Comparison of ENCODE assay signal across 8 cellular contexts in genomic region chrX:46574337-46574940, GRCh38. TPM values are rescaled to one million over a fixed set of nuclear protein-coding genes. Genes with fewer than 3 reads are reported as not detected.
DNase-seq lines count a peak whose midpoint lies in the region; ATAC-seq, FAIRE-seq and TF ChIP-seq lines count a peak whose summit lies in the region.

No MANE protein-coding gene starts in this region.

- peaks cover 29% of the 10 kb centered on the region for H3K4me1 ChIP-seq in DND-41 (ENCODE audit: insufficient read depth, low read length)
- peaks cover 8 to 40% of the 10 kb centered on the region in 2 experiments; a peak in 3 of 4 replicates for H3K4me1 ChIP-seq in HCT116 (ENCODE audit: control insufficient read depth in 1 of 2, insufficient read depth in 2 of 2, low read length in 2 of 2)
- H3K4me1 ChIP-seq in Peyer's patch: peaks cover 0 to 8% (median 0%) of the 10 kb centered on the region in 4 donors
- peaks cover 18% of the 10 kb centered on the region for H3K4me1 ChIP-seq in astrocyte (ENCODE audit: insufficient read depth, low read length)

- H2AFZ ChIP-seq in DND-41 (ENCODE audit: low read depth, low read length) (peak overlapping the region; percentile 85), HCT116 (ENCODE audit: low read depth, low read length, poor library complexity, severe bottlenecking) (no peak overlapping the region), astrocyte (ENCODE audit: low read depth, low read length) (peak overlapping the region; percentile 83)

- BruUV-seq in HCT116 (replicated peaks; lab: Mats Ljungman, UMichigan): no TSS peak

- H3K36me3 Mint-ChIP-seq in astrocyte (ENCODE audit: low read depth, unreplicated experiment): no peaks in the 10 kb centered on the region

- H3K9me2 ChIP-seq in HCT116 (ENCODE audit: insufficient read depth): no peaks in the 10 kb centered on the region

- no peak overlapping the region for H3K27ac Mint-ChIP-seq in astrocyte (ENCODE audit: unreplicated experiment)

- TF ChIP-seq POLR2A in HCT116 (IDR thresholded peaks at IDR 0.05; ENCODE audit: borderline replicate concordance, extremely low read depth, insufficient read depth, insufficient read length) (no peak), Peyer's patch (IDR thresholded peaks at IDR 0.05) (no peak)

- no peaks in the 10 kb centered on the region for H3K36me3 ChIP-seq in DND-41 (ENCODE audit: insufficient read depth, low read length)
- no peaks in the 10 kb centered on the region for H3K36me3 ChIP-seq in HCT116 (ENCODE audit: control insufficient read depth in 1 of 2, insufficient read depth in 2 of 2, low read length in 2 of 2)
- no peaks in the 10 kb centered on the region for H3K36me3 ChIP-seq in Peyer's patch
- H3K36me3 ChIP-seq in astrocyte (ENCODE audit: insufficient read depth, low read length): no peaks in the 10 kb centered on the region

- peaks cover 12% of the 10 kb centered on the region for H3K4me1 Mint-ChIP-seq in astrocyte (ENCODE audit: low read depth, unreplicated experiment)

- ATAC-seq in DND-41 (ENCODE audit: insufficient read depth, low read depth): no peak
- ATAC-seq in HCT116: no peak

- no peak for TF ChIP-seq RAD21 in HCT116 (IDR thresholded peaks at IDR 0.05; ENCODE audit: low read depth)

- CTCF ChIA-PET in HCT116 (lab: Charles Lee): no interaction called here

- no peaks in the 10 kb centered on the region for H3K9me3 ChIP-seq in DND-41 (ENCODE audit: insufficient read depth, low read length, severe bottlenecking)
- H3K9me3 ChIP-seq in HCT116 (ENCODE audit: control insufficient read depth in 1 of 2, insufficient read depth in 1 of 2, low read depth in 1 of 2, low read length in 2 of 2): no peaks in the 10 kb centered on the region
- H3K9me3 ChIP-seq in Peyer's patch: no peaks in the 10 kb centered on the region
- H3K9me3 ChIP-seq in astrocyte (ENCODE audit: insufficient read depth, low read depth, low read length): no peaks in the 10 kb centered on the region

- H3K79me2 ChIP-seq in DND-41 (ENCODE audit: insufficient read depth, low read length): no peaks in the 10 kb centered on the region
- H3K79me2 ChIP-seq in HCT116 (ENCODE audit: insufficient read depth, low read length): peaks cover 8% of the 10 kb centered on the region
- peaks cover 4% of the 10 kb centered on the region for H3K79me2 ChIP-seq in astrocyte (ENCODE audit: insufficient read depth, low read length)

- intact Hi-C loops in HCT116 (cut with micrococcal nuclease): loop anchor here (2.0 kb wide), 1 partner anchor 64 kb away; no protein-coding TSS in a partner anchor

- H3K9me3 Mint-ChIP-seq in astrocyte (ENCODE audit: unreplicated experiment): no peaks in the 10 kb centered on the region

- no peak for FAIRE-seq in astrocyte (lab: Jason Lieb, UNC)
- FAIRE-seq in GM19239 (lab: Jason Lieb, UNC): no peak

- TF ChIP-seq CTCF in DND-41 (IDR thresholded peaks at IDR 0.05; ENCODE audit: borderline replicate concordance, extremely low read depth, low read length, poor library complexity, severe bottlenecking) (no peak), HCT116 (IDR thresholded peaks at IDR 0.05 in 2 of 3, conservative IDR thresholded peaks at IDR 0.05 in 1 of 3; ENCODE audit: borderline replicate concordance in 1 of 3, insufficient read depth in 1 of 3, low read depth in 2 of 3, low read length in 2 of 3) (no peak), Peyer's patch (IDR thresholded peaks at IDR 0.05) (no peak), astrocyte (IDR thresholded peaks at IDR 0.05; ENCODE audit: insufficient read depth, low read depth, low read length) (no peak)

- H3K4me2 ChIP-seq in DND-41 (ENCODE audit: insufficient read depth, low read length) (peak overlapping the region; percentile 86), HCT116 (ENCODE audit: low read length) (peak overlapping the region; percentile 81), astrocyte (ENCODE audit: low read length) (peak overlapping the region; percentile 92)

- DNase-seq in DND-41 (no peak), HCT116 (ENCODE audit: low read depth, low spot score) (no peak), Peyer's patch (peak in 2 of 3 donors; percentile 43 to 49), astrocyte (ENCODE audit: low read depth) (no peak), islet precursor cell (peak; percentile 60), medulla oblongata (ENCODE audit: extremely low spot score) (no peak), GM19239 (ENCODE audit: insufficient read length, low spot score) (no peak)
- DNase-seq in stimulated activated naive CD4-positive, alpha-beta T cell treated with Interleukin-2 at 50 U/mL for 16 hours (lab: John Stamatoyannopoulos, UW): peak; percentile 27

- peak overlapping the region; percentile 27 to 79; a peak in 3 of 4 replicates for H3K4me3 ChIP-seq in DND-41 (ENCODE audit: low read depth in 1 of 2, low read length in 2 of 2)
- H3K4me3 ChIP-seq in HCT116 (replicated peaks in 1 of 2; ENCODE audit: low read depth in 1 of 2, low read length in 2 of 2): peak overlapping the region; percentile 51 to 62
- peak overlapping the region; percentile 48 to 65 (median 58) for H3K4me3 ChIP-seq in Peyer's patch
- H3K4me3 ChIP-seq in astrocyte (ENCODE audit: insufficient read depth, low read depth, low read length): peak overlapping the region; percentile 62

- RAD21 ChIA-PET in HCT116 (lab: Charles Lee; ENCODE audit: low non-redundant PET in 1 of 2, low total read pairs in 2 of 2, uncharacterized antibody in 2 of 2, unreplicated experiment in 2 of 2): no interaction called here

- no peak overlapping the region for H3K27ac ChIP-seq in DND-41 (ENCODE audit: low read length)
- H3K27ac ChIP-seq in HCT116 (ENCODE audit: low read depth, low read length): peak overlapping the region; percentile 86
- peak overlapping the region in 3 of 4 donors; percentile 48 to 74 (median 63) for H3K27ac ChIP-seq in Peyer's patch
- no peak overlapping the region for H3K27ac ChIP-seq in astrocyte (ENCODE audit: low read depth, low read length)

- POLR2A ChIA-PET in HCT116 (lab: Charles Lee): no interaction called here

- H3K9ac ChIP-seq in DND-41 (ENCODE audit: low read depth, low read length) (peak overlapping the region; percentile 64), HCT116 (ENCODE audit: low read length) (peak overlapping the region; percentile 65; the same call in 1 of the 2 replicates), astrocyte (ENCODE audit: low read length) (peak overlapping the region; percentile 76)

- no peaks in the 10 kb centered on the region for H3K27me3 ChIP-seq in DND-41 (ENCODE audit: insufficient read depth, low read length, poor library complexity)
- H3K27me3 ChIP-seq in HCT116 (ENCODE audit: insufficient read depth, low read length): no peaks in the 10 kb centered on the region
- H3K27me3 ChIP-seq in Peyer's patch: no peaks in the 10 kb centered on the region
- no peaks in the 10 kb centered on the region for H3K27me3 ChIP-seq in astrocyte (ENCODE audit: insufficient read depth, low read length)

- H4K20me1 ChIP-seq in DND-41 (ENCODE audit: insufficient read depth, low read length): no peaks in the 10 kb centered on the region
- no peaks in the 10 kb centered on the region for H4K20me1 ChIP-seq in HCT116 (ENCODE audit: insufficient read depth)
- peaks cover 6% of the 10 kb centered on the region for H4K20me1 ChIP-seq in astrocyte (ENCODE audit: insufficient read depth, low read length)

- no peaks in the 10 kb centered on the region for H3K27me3 Mint-ChIP-seq in astrocyte (ENCODE audit: low read depth, unreplicated experiment)

- peak overlapping the region; percentile 80 for H3K4me3 Mint-ChIP-seq in astrocyte (ENCODE audit: unreplicated experiment)

TF ChIP-seq in HCT116, 20 proteins besides CTCF, POLR2A, EP300 and RAD21 (continues in another document):
- TF ChIP-seq EZH2phosphoT487 (IDR thresholded peaks at IDR 0.05; ENCODE audit: borderline replicate concordance) (no peak), MAX (IDR thresholded peaks at IDR 0.05) (no peak), SRF (IDR thresholded peaks at IDR 0.05; ENCODE audit: low read depth) (no peak), CEBPB (IDR thresholded peaks at IDR 0.05; ENCODE audit: low read depth) (no peak), EGR1 (IDR thresholded peaks at IDR 0.05; ENCODE audit: low read depth) (no peak), ATF3 (IDR thresholded peaks at IDR 0.05) (no peak), ZFX (IDR thresholded peaks at IDR 0.05) (no peak), REST (IDR thresholded peaks at IDR 0.05; ENCODE audit: low read depth) (no peak)

RNA-seq across cellular contexts. Expression of gene CHST7, which starts 0.9 kb away (rescaled TPM):
- total RNA-seq in HCT116 (2021; ENCODE audit: unreplicated experiment) (7.7 TPM), Peyer's patch (10 to 100 TPM in 1 of 4 donors, 1 to 10 TPM in 3; 1.7 to 10.7 (median 4.2) TPM), astrocyte (13.8 and 15.4 TPM in 2 replicates)
- 4.3 and 4.5 TPM in 2 replicates for polyA plus RNA-seq in HCT116 (2012)

RNA-seq across cellular contexts. Expression of gene ZNF674, which starts 29.2 kb away (rescaled TPM):
- total RNA-seq in HCT116 (2021; ENCODE audit: unreplicated experiment): 5.2 TPM
- 4.0 TPM in 2 replicates for polyA plus RNA-seq in HCT116 (2012)
- 10 to 100 TPM in 1 of 4 donors, 1 to 10 TPM in 3; 3.3 to 18.2 (median 6.9) TPM for total RNA-seq in Peyer's patch
- total RNA-seq in astrocyte: 4.6 and 5.5 TPM in 2 replicates

Comparison
In these comparisons a context has a peak if more than half of its experiments do, and no peak if none do; other contexts are left out.
1. DNase-seq: peak in Peyer's patch (2 of 3), islet precursor cell (single experiment) and stimulated activated naive CD4-positive, alpha-beta T cell treated with Interleukin-2 at 50 U/mL for 16 hours (single experiment); none in DND-41 (single experiment), HCT116 (single experiment), astrocyte (single experiment), medulla oblongata (single experiment) and GM19239 (single experiment).
2. H3K27ac ChIP-seq: peak in HCT116 (single experiment) and Peyer's patch (3 of 4); none in DND-41 (single experiment) and astrocyte (single experiment).
3. Peak in every context shown above with its lines, with median percentiles within 50 percentile points of each other: H3K4me2 ChIP-seq, H3K4me3 ChIP-seq and H3K9ac ChIP-seq.